Comparison of ENCODE assay signal across 18 cellular contexts in the genomic region with DNA sequence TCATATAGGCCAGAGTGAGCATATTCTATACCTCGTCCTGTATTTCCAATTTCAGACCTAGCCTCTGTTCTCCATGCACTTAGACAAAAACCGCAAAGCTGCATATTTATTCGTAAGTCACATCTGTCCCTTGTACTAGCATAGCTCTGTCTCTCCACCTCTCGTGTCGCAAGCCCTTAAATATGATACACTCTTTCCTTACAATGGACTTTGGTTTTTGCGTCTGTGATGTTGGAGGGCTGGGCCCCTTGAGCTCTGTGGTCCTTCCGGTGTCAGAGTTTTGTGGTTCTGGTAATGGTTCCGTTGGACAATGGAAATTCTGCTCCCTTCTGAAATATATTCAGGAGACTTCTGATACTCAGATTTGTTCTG. TPM values are rescaled to one million over a fixed set of nuclear protein-coding genes. Genes with fewer than 3 reads are reported as not detected.
DNase-seq lines count a peak whose midpoint lies in the region; ATAC-seq and TF ChIP-seq lines count a peak whose summit lies in the region.
"Had no signal": no experiment of that assay in that cellular context is flagged by ENCODE, and none has a peak within 500 bp of the region (broad histone marks: within the 10 kb centered on the region; RNA-seq: fewer than 3 reads in every experiment).

No MANE protein-coding gene starts in this region.

- H3K4me1 Mint-ChIP-seq in CD4-positive, alpha-beta T cell (ENCODE audit: low read depth) = peaks cover 84% of the 10 kb centered on the region
- peaks cover 79% of the 10 kb centered on the region for H3K4me1 Mint-ChIP-seq in CD8-positive, alpha-beta T cell (ENCODE audit: low read depth)
- peaks cover 86% of the 10 kb centered on the region for H3K4me1 Mint-ChIP-seq in activated T-helper 1 cell treated with anti-CD3 and anti-CD28 coated beads, Interleukin-12 subunit alpha, Interleukin-12 subunit beta, Interleukin-2, Interleukin-4 antibody, amounts not matched to agents 30 ng/mL and 10 ng/mL and 1 ng/mL, durations not matched to agents 14 hours and 24 hours and 36 hours (ENCODE audit: low read depth)
- peaks cover 44 to 90% (median 84%) of the 10 kb centered on the region in 4 donors for H3K4me1 Mint-ChIP-seq in naive thymus-derived CD8-positive, alpha-beta T cell

- intact Hi-C loops in CD4-positive, alpha-beta T cell (cut with DNase I, micrococcal nuclease) = loop anchor here in 1 of 2 experiments (1.0 kb wide), 1 partner anchor 9 kb away; no protein-coding TSS in a partner anchor
- intact Hi-C loops in CD8-positive, alpha-beta T cell (cut with DNase I, micrococcal nuclease) = loop anchor here in 1 of 2 experiments (1.0 kb wide), 1 partner anchor 9 kb away; no protein-coding TSS in a partner anchor
- intact Hi-C loops in activated T-helper 1 cell treated with anti-CD3 and anti-CD28 coated beads, Interleukin-12 subunit alpha, Interleukin-12 subunit beta, Interleukin-2, Interleukin-4 antibody, amounts not matched to agents 30 ng/mL and 10 ng/mL and 1 ng/mL, durations not matched to agents 14 hours and 24 hours and 36 hours (cut with micrococcal nuclease) = loop anchor here (1.0 to 5.0 kb wide), 2 partner anchors 10 to 430 kb away; partner anchors contain the start of gene SNAPC1
- intact Hi-C loops in esophagus muscularis mucosa (cut with DNase I) = no loop called here

- POLR2A ChIA-PET in CD4-positive, alpha-beta T cell (lab: Charles Lee) = interaction anchor here (0.6 to 10.4 kb wide), 18 partner anchors 12 to 1084 kb away, joined by 3 to 185 read pairs (median 6); partner anchors contain the start of genes PPM1A, PRKCH and SNAPC1
- POLR2A ChIA-PET in CD8-positive, alpha-beta T cell (lab: Charles Lee) = interaction anchor here (0.7 to 9.7 kb wide), 13 partner anchors 9 to 120 kb away, joined by 3 to 96 read pairs (median 4); partner anchors contain the start of gene PRKCH
- POLR2A ChIA-PET in naive thymus-derived CD8-positive, alpha-beta T cell (lab: Charles Lee) = interaction anchor here (0.6 to 14.5 kb wide), 10 partner anchors 9 to 152 kb away, joined by 3 to 259 read pairs (median 5); partner anchors contain the start of genes PRKCH and TMEM30B

- no peak for TF ChIP-seq POLR2A in esophagus muscularis mucosa (IDR thresholded peaks at IDR 0.05; ENCODE audit: low read depth)

- H3K9me3 Mint-ChIP-seq in CD4-positive, alpha-beta T cell = no peaks in the 10 kb centered on the region
- no peaks in the 10 kb centered on the region for H3K9me3 Mint-ChIP-seq in CD8-positive, alpha-beta T cell
- H3K9me3 Mint-ChIP-seq in activated T-helper 1 cell treated with anti-CD3 and anti-CD28 coated beads, Interleukin-12 subunit alpha, Interleukin-12 subunit beta, Interleukin-2, Interleukin-4 antibody, amounts not matched to agents 30 ng/mL and 10 ng/mL and 1 ng/mL, durations not matched to agents 14 hours and 24 hours and 36 hours = no peaks in the 10 kb centered on the region
- no peaks in the 10 kb centered on the region for H3K9me3 Mint-ChIP-seq in naive thymus-derived CD8-positive, alpha-beta T cell

- H3K4me1 ChIP-seq in CD8-positive, alpha-beta T cell (ENCODE audit: insufficient read depth, low read length) = peaks cover 87% of the 10 kb centered on the region
- H3K4me1 ChIP-seq in esophagus muscularis mucosa (peaks cover 0 to 14% (median 3%) of the 10 kb centered on the region in 4 donors), MM.1S (ENCODE audit: low read length) (no peaks in the 10 kb centered on the region)
- H3K4me1 ChIP-seq: BE2C had no signal

- H3F3A ChIP-seq in MM.1S (ENCODE audit: insufficient read depth, low read length) = no peaks in the 10 kb centered on the region

- no peak for TF ChIP-seq CTCF in CD4-positive, alpha-beta T cell (IDR thresholded peaks at IDR 0.05)
- no peak for TF ChIP-seq CTCF in CD8-positive, alpha-beta T cell (IDR thresholded peaks at IDR 0.05)
- TF ChIP-seq CTCF in esophagus muscularis mucosa (IDR thresholded peaks at IDR 0.05) = no peak
- no peak for TF ChIP-seq CTCF in WERI-Rb-1 (IDR thresholded peaks at IDR 0.05; ENCODE audit: low read depth, low read length)
- no peak for TF ChIP-seq CTCF in MM.1S (IDR thresholded peaks at IDR 0.05; ENCODE audit: low read length)

- no peak overlapping the region for H2AFZ ChIP-seq in MM.1S (ENCODE audit: low read length)

- H3K36me3 ChIP-seq in CD8-positive, alpha-beta T cell (ENCODE audit: insufficient read depth, low read length) = no peaks in the 10 kb centered on the region
- H3K36me3 ChIP-seq in esophagus muscularis mucosa (no peaks in the 10 kb centered on the region), WERI-Rb-1 (no peaks in the 10 kb centered on the region), MM.1S (replicated peaks; ENCODE audit: insufficient read depth, low read length) (no peaks in the 10 kb centered on the region)
- H3K36me3 ChIP-seq: BE2C, cardiac muscle cell, heart left ventricle, thyroid gland had no signal

- no peak for DNase-seq in CD4-positive, alpha-beta T cell
- peak in 2 of 7 experiments; percentile 30 to 33 for DNase-seq in CD8-positive, alpha-beta T cell
- DNase-seq in activated T-helper 1 cell treated with anti-CD3 and anti-CD28 coated beads, Interleukin-12 subunit alpha, Interleukin-12 subunit beta, Interleukin-2, Interleukin-4 antibody, amounts not matched to agents 30 ng/mL and 10 ng/mL and 1 ng/mL, durations not matched to agents 14 hours and 24 hours and 36 hours (ENCODE audit: low spot score) = no peak
- DNase-seq in naive thymus-derived CD8-positive, alpha-beta T cell = peak in 2 of 10 donors; percentile 40 to 42
- DNase-seq in esophagus muscularis mucosa (ENCODE audit: extremely low spot score) (no peak), WERI-Rb-1 (no peak), NOMO-1 treated with DMSO at 0.1 percent for 48 hours (lab: John Stamatoyannopoulos, UW; ENCODE audit: unreplicated experiment) (no peak), MM.1S (no peak)
- DNase-seq: BE2C, DMS 273 treated with DMSO at 0.1 percent for 48 hours, GOT3, heart left ventricle, NCI-H2081 treated with DMSO at 0.1 percent for 48 hours, NCI-H526, thyroid gland had no signal

- H3K4me3 Mint-ChIP-seq in CD4-positive, alpha-beta T cell = peak overlapping the region; percentile 88
- H3K4me3 Mint-ChIP-seq in CD8-positive, alpha-beta T cell = peak overlapping the region; percentile 80
- H3K4me3 Mint-ChIP-seq in activated T-helper 1 cell treated with anti-CD3 and anti-CD28 coated beads, Interleukin-12 subunit alpha, Interleukin-12 subunit beta, Interleukin-2, Interleukin-4 antibody, amounts not matched to agents 30 ng/mL and 10 ng/mL and 1 ng/mL, durations not matched to agents 14 hours and 24 hours and 36 hours = peak overlapping the region; percentile 68
- peak overlapping the region; percentile 77 to 93 (median 88) for H3K4me3 Mint-ChIP-seq in naive thymus-derived CD8-positive, alpha-beta T cell

- H3K4me3 ChIP-seq in CD8-positive, alpha-beta T cell (ENCODE audit: low read depth, low read length) = peak overlapping the region; percentile 48
- H3K4me3 ChIP-seq in esophagus muscularis mucosa (no peak overlapping the region), WERI-Rb-1 (ENCODE audit: low read depth, low read length) (no peak overlapping the region), MM.1S (ENCODE audit: low read length) (no peak overlapping the region)
- H3K4me3 ChIP-seq: cardiac muscle cell, K562, lung, thyroid gland had no signal

- H3K27ac ChIP-seq in CD4-positive, alpha-beta T cell (ENCODE audit: low read depth, low read length) = peak overlapping the region; percentile 98
- peak overlapping the region; percentile 90 for H3K27ac ChIP-seq in CD8-positive, alpha-beta T cell (ENCODE audit: low read depth, low read length)
- no peak overlapping the region for H3K27ac ChIP-seq in esophagus muscularis mucosa (replicated peaks in 1 of 4)
- no peak overlapping the region for H3K27ac ChIP-seq in WERI-Rb-1
- H3K27ac ChIP-seq in MM.1S (ENCODE audit: low read length) = no peak overlapping the region

- TF ChIP-seq EP300 in esophagus muscularis mucosa (IDR thresholded peaks at IDR 0.05) = no peak

- no peak overlapping the region for H3K9ac ChIP-seq in MM.1S (ENCODE audit: low read length)

- CTCF ChIA-PET in CD4-positive, alpha-beta T cell (lab: Charles Lee) = interaction anchor here (0.9 to 6.3 kb wide), 5 partner anchors 9 to 505 kb away, joined by 3 to 29 read pairs (median 3); partner anchors contain the start of gene PRKCH
- CTCF ChIA-PET in CD8-positive, alpha-beta T cell (lab: Charles Lee) = interaction anchor here (0.7 to 5.5 kb wide), 8 partner anchors 9 to 146 kb away, joined by 3 to 24 read pairs (median 3); no protein-coding TSS in a partner anchor

- no peaks in the 10 kb centered on the region for H4K20me1 ChIP-seq in MM.1S (ENCODE audit: insufficient read depth, low read length)

- no peak overlapping the region for H3K4me2 ChIP-seq in MM.1S (ENCODE audit: low read depth, low read length)

- peak overlapping the region; percentile 99 for H3K27ac Mint-ChIP-seq in CD4-positive, alpha-beta T cell
- peak overlapping the region; percentile 98 for H3K27ac Mint-ChIP-seq in CD8-positive, alpha-beta T cell
- peak overlapping the region; percentile 97 for H3K27ac Mint-ChIP-seq in activated T-helper 1 cell treated with anti-CD3 and anti-CD28 coated beads, Interleukin-12 subunit alpha, Interleukin-12 subunit beta, Interleukin-2, Interleukin-4 antibody, amounts not matched to agents 30 ng/mL and 10 ng/mL and 1 ng/mL, durations not matched to agents 14 hours and 24 hours and 36 hours
- peak overlapping the region in 9 of 10 donors; percentile 96 to 100 (median 99) for H3K27ac Mint-ChIP-seq in naive thymus-derived CD8-positive, alpha-beta T cell

- 91% methylated on average over 8 of the region's 8 CpGs for WGBS in esophagus muscularis mucosa

- H3K27me3 ChIP-seq in CD4-positive, alpha-beta T cell (ENCODE audit: control insufficient read depth, insufficient read depth, low read length) = no peaks in the 10 kb centered on the region
- no peaks in the 10 kb centered on the region for H3K27me3 ChIP-seq in CD8-positive, alpha-beta T cell (ENCODE audit: insufficient read depth, low read length)
- H3K27me3 ChIP-seq in esophagus muscularis mucosa = no peaks in the 10 kb centered on the region
- H3K27me3 ChIP-seq in WERI-Rb-1 (ENCODE audit: insufficient read depth, low read depth, severe bottlenecking) = no peaks in the 10 kb centered on the region
- no peaks in the 10 kb centered on the region for H3K27me3 ChIP-seq in MM.1S (replicated peaks; ENCODE audit: insufficient read depth, low read length)
- H3K27me3 ChIP-seq: cardiac muscle cell, heart left ventricle, thyroid gland had no signal

- no peaks in the 10 kb centered on the region for H3K27me3 Mint-ChIP-seq in CD4-positive, alpha-beta T cell
- H3K27me3 Mint-ChIP-seq in CD8-positive, alpha-beta T cell (ENCODE audit: low read depth) = no peaks in the 10 kb centered on the region
- H3K27me3 Mint-ChIP-seq in activated T-helper 1 cell treated with anti-CD3 and anti-CD28 coated beads, Interleukin-12 subunit alpha, Interleukin-12 subunit beta, Interleukin-2, Interleukin-4 antibody, amounts not matched to agents 30 ng/mL and 10 ng/mL and 1 ng/mL, durations not matched to agents 14 hours and 24 hours and 36 hours (ENCODE audit: insufficient read depth) = no peaks in the 10 kb centered on the region
- no peaks in the 10 kb centered on the region for H3K27me3 Mint-ChIP-seq in naive thymus-derived CD8-positive, alpha-beta T cell

- H3K79me2 ChIP-seq in MM.1S (ENCODE audit: low read length) = no peaks in the 10 kb centered on the region

- H3K9me2 ChIP-seq in MM.1S (replicated peaks; ENCODE audit: insufficient read depth, low read length) = no peaks in the 10 kb centered on the region

- H3K36me3 Mint-ChIP-seq in CD4-positive, alpha-beta T cell (ENCODE audit: low read depth) = peaks cover 56% of the 10 kb centered on the region
- peaks cover 36% of the 10 kb centered on the region for H3K36me3 Mint-ChIP-seq in CD8-positive, alpha-beta T cell
- peaks cover 16% of the 10 kb centered on the region for H3K36me3 Mint-ChIP-seq in activated T-helper 1 cell treated with anti-CD3 and anti-CD28 coated beads, Interleukin-12 subunit alpha, Interleukin-12 subunit beta, Interleukin-2, Interleukin-4 antibody, amounts not matched to agents 30 ng/mL and 10 ng/mL and 1 ng/mL, durations not matched to agents 14 hours and 24 hours and 36 hours (ENCODE audit: low read depth)
- H3K36me3 Mint-ChIP-seq in naive thymus-derived CD8-positive, alpha-beta T cell = peaks cover 0 to 24% (median 21%) of the 10 kb centered on the region in 3 donors

- ATAC-seq in CD4-positive, alpha-beta T cell (ENCODE audit: poor library complexity) = peak; percentile 19
- no peak for ATAC-seq in CD8-positive, alpha-beta T cell
- peak; percentile 15 to 17 for ATAC-seq in naive thymus-derived CD8-positive, alpha-beta T cell
- ATAC-seq: heart left ventricle, K562 had no signal

- no peaks in the 10 kb centered on the region for H3K9me3 ChIP-seq in CD4-positive, alpha-beta T cell (ENCODE audit: control insufficient read depth, low read length)
- no peaks in the 10 kb centered on the region for H3K9me3 ChIP-seq in CD8-positive, alpha-beta T cell (ENCODE audit: low read length)
- H3K9me3 ChIP-seq in esophagus muscularis mucosa (no peaks in the 10 kb centered on the region), WERI-Rb-1 (ENCODE audit: severe bottlenecking) (no peaks in the 10 kb centered on the region), MM.1S (replicated peaks; ENCODE audit: insufficient read depth, low read length) (no peaks in the 10 kb centered on the region)
- H3K9me3 ChIP-seq: BE2C, heart left ventricle, thyroid gland had no signal

RNA-seq across cellular contexts. Expression of gene PRKCH, which starts 11.3 kb away (rescaled TPM):
- 100 to 1,000 TPM; 378 to 385 TPM for total RNA-seq in CD4-positive, alpha-beta T cell
- 100 to 1,000 TPM; 429 to 433 TPM for total RNA-seq in CD8-positive, alpha-beta T cell
- total RNA-seq in activated T-helper 1 cell treated with anti-CD3 and anti-CD28 coated beads, Interleukin-12 subunit alpha, Interleukin-12 subunit beta, Interleukin-2, Interleukin-4 antibody, amounts not matched to agents 30 ng/mL and 10 ng/mL and 1 ng/mL, durations not matched to agents 14 hours and 24 hours and 36 hours = 145 and 151 TPM in 2 replicates
- total RNA-seq in naive thymus-derived CD8-positive, alpha-beta T cell = 100 to 1,000 TPM; 284 to 306 TPM
- 100 to 1,000 TPM; 184 to 264 (median 209) TPM for polyA plus RNA-seq in naive thymus-derived CD8-positive, alpha-beta T cell
- total RNA-seq in esophagus muscularis mucosa = 10 to 100 TPM; 13.3 to 67.6 (median 32.2) TPM

RNA-seq across cellular contexts. Expression of gene TMEM30B, which starts 51.5 kb away (rescaled TPM):
- total RNA-seq in CD4-positive, alpha-beta T cell = 1 to 10 TPM; 8.9 to 9.1 TPM
- total RNA-seq in CD8-positive, alpha-beta T cell = 10 to 100 TPM; 11.5 to 12.1 TPM
- total RNA-seq in activated T-helper 1 cell treated with anti-CD3 and anti-CD28 coated beads, Interleukin-12 subunit alpha, Interleukin-12 subunit beta, Interleukin-2, Interleukin-4 antibody, amounts not matched to agents 30 ng/mL and 10 ng/mL and 1 ng/mL, durations not matched to agents 14 hours and 24 hours and 36 hours = 0.26 and 0.56 TPM in 2 replicates
- total RNA-seq in naive thymus-derived CD8-positive, alpha-beta T cell = 1 to 10 TPM; 3.5 to 4.1 TPM
- polyA plus RNA-seq in naive thymus-derived CD8-positive, alpha-beta T cell = 1 to 10 TPM; 4.2 to 7.8 (median 6.4) TPM
- 1 to 10 TPM in 3 of 4 donors, under 1 TPM in 1; 0.83 to 4.4 (median 3.0) TPM for total RNA-seq in esophagus muscularis mucosa
- polyA plus RNA-seq: K562 had no signal

Comparison
In these comparisons a context has a peak if more than half of its experiments do, and no peak if none do; other contexts are left out.
1. H3K27ac ChIP-seq: peak in CD4-positive, alpha-beta T cell (single experiment) and CD8-positive, alpha-beta T cell (single experiment); none in esophagus muscularis mucosa (0 of 4), WERI-Rb-1 (single experiment) and MM.1S (single experiment).
2. Peak in every context shown above with its lines, with median percentiles within 50 percentile points of each other: H3K27ac Mint-ChIP-seq and H3K4me3 Mint-ChIP-seq.